In the genomic region with DNA sequence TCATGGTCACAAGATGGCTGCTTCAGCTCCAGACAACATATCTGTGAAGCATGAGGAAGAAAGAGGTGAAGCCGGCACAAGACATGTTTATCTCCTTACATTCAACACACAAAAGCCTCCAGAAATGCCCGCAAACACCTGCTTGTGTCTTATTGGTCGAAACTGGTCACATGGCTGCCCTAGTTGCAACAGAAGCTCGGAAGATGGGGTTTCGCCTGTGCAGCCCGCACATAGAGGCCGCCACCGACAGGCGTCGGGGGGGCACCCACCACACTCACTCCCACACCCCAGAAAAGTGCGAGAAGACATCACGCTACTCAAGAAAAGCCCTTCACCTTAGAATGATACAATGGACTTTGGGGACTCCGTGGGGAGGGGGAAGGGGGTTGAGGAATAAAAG, we compare ENCODE assay signal across 28 cellular contexts.
"Had no signal": no experiment of that assay in that cellular context is flagged by ENCODE, and none has a peak within 500 bp of the region (broad histone marks: within the 10 kb centered on the region; RNA-seq: fewer than 3 reads in every experiment).

No MANE protein-coding gene starts in this region.

- H3K4me1 ChIP-seq: foreskin keratinocyte, prostate gland, stomach, tibial artery, upper lobe of left lung, uterus had no signal

- H3K36me3 ChIP-seq: gastroesophageal sphincter, heart left ventricle, prostate gland, sigmoid colon, stomach, tibial artery, upper lobe of left lung, uterus had no signal

- H3K4me2 ChIP-seq: hepatocyte had no signal

- H3K4me1 Mint-ChIP-seq: mesothelial cell of epicardium; naive B cell; neural crest cell; stimulated activated effector memory CD8-positive, alpha-beta T cell treated with anti-CD3 and anti-CD28 coated beads, Interleukin-12 subunit alpha, Interleukin-12 subunit beta, amount 100 ng/mL, for 72 hours had no signal

- ATAC-seq: esophagus mucosa; foreskin keratinocyte; gastroesophageal sphincter; heart left ventricle; left lobe of liver; mucosa of descending colon; natural killer cell treated with Interleukin-12 subunit alpha and Interleukin-12 subunit beta and Interleukin-15 and Interleukin-18, amount 100 ng/mL, for 72 hours; right cardiac atrium; stimulated activated effector memory CD8-positive, alpha-beta T cell treated with anti-CD3 and anti-CD28 coated beads, Interleukin-12 subunit alpha, Interleukin-12 subunit beta, amount 100 ng/mL, for 72 hours had no signal

- H3K27ac Mint-ChIP-seq: endodermal cell; mesothelial cell of epicardium; naive B cell; natural killer cell treated with Interleukin-12 subunit alpha and Interleukin-12 subunit beta and Interleukin-15 and Interleukin-18, amount 100 ng/mL, for 72 hours; stimulated activated effector memory CD8-positive, alpha-beta T cell treated with anti-CD3 and anti-CD28 coated beads, Interleukin-12 subunit alpha, Interleukin-12 subunit beta, amount 100 ng/mL, for 72 hours had no signal

- H3K36me3 Mint-ChIP-seq: mesothelial cell of epicardium; naive B cell; natural killer cell treated with Interleukin-12 subunit alpha and Interleukin-12 subunit beta and Interleukin-15 and Interleukin-18, amount 100 ng/mL, for 72 hours; stimulated activated effector memory CD8-positive, alpha-beta T cell treated with anti-CD3 and anti-CD28 coated beads, Interleukin-12 subunit alpha, Interleukin-12 subunit beta, amount 100 ng/mL, for 72 hours had no signal

- H3K4me3 ChIP-seq: dorsolateral prefrontal cortex, gastroesophageal sphincter, heart left ventricle, hepatocyte, mucosa of descending colon, prostate gland, sigmoid colon, stomach, tibial artery, upper lobe of left lung, uterus had no signal

- H3K4me3 Mint-ChIP-seq: endodermal cell; mesothelial cell of epicardium; naive B cell; natural killer cell treated with Interleukin-12 subunit alpha and Interleukin-12 subunit beta and Interleukin-15 and Interleukin-18, amount 100 ng/mL, for 72 hours; neural crest cell; stimulated activated effector memory CD8-positive, alpha-beta T cell treated with anti-CD3 and anti-CD28 coated beads, Interleukin-12 subunit alpha, Interleukin-12 subunit beta, amount 100 ng/mL, for 72 hours had no signal

- H3K9me3 ChIP-seq: gastroesophageal sphincter, heart left ventricle, mucosa of descending colon, prostate gland, sigmoid colon, stomach, tibial artery, upper lobe of left lung, uterus had no signal

- DNase-seq: effector CD4-positive, alpha-beta T cell; endodermal cell; foreskin keratinocyte; heart left ventricle; kidney; mesenchymal stem cell; mucosa of descending colon; naive B cell; right cardiac atrium; sigmoid colon; stimulated activated CD4-positive, alpha-beta T cell treated with anti-CD3 and anti-CD28 coated beads, Interleukin-2, amount 100 ng/mL, for 24 hours; stimulated activated CD4-positive, alpha-beta T cell treated with anti-CD3 and anti-CD28 coated beads, Interleukin-4, amount 100 ng/mL, for 24 hours; stimulated activated naive CD4-positive, alpha-beta T cell treated with Interleukin-2 at 50 U/mL for 16 hours; stomach; tibial artery; uterus had no signal

- H3K79me2 ChIP-seq: hepatocyte had no signal

- H2AFZ ChIP-seq: hepatocyte had no signal

- H3K27ac ChIP-seq: dorsolateral prefrontal cortex, epithelial cell of prostate, foreskin keratinocyte, gastroesophageal sphincter, heart left ventricle, hepatocyte, prostate gland, sigmoid colon, stomach, tibial artery, upper lobe of left lung, uterus had no signal

- H3K9me3 Mint-ChIP-seq: endodermal cell; naive B cell; natural killer cell treated with Interleukin-12 subunit alpha and Interleukin-12 subunit beta and Interleukin-15 and Interleukin-18, amount 100 ng/mL, for 72 hours; neural crest cell; stimulated activated effector memory CD8-positive, alpha-beta T cell treated with anti-CD3 and anti-CD28 coated beads, Interleukin-12 subunit alpha, Interleukin-12 subunit beta, amount 100 ng/mL, for 72 hours had no signal

- FAIRE-seq: kidney had no signal

- H3K27me3 ChIP-seq: foreskin keratinocyte, gastroesophageal sphincter, heart left ventricle, sigmoid colon, tibial artery, upper lobe of left lung, uterus had no signal
